Comparison of ENCODE assay signal across 17 cellular contexts in the genomic region with DNA sequence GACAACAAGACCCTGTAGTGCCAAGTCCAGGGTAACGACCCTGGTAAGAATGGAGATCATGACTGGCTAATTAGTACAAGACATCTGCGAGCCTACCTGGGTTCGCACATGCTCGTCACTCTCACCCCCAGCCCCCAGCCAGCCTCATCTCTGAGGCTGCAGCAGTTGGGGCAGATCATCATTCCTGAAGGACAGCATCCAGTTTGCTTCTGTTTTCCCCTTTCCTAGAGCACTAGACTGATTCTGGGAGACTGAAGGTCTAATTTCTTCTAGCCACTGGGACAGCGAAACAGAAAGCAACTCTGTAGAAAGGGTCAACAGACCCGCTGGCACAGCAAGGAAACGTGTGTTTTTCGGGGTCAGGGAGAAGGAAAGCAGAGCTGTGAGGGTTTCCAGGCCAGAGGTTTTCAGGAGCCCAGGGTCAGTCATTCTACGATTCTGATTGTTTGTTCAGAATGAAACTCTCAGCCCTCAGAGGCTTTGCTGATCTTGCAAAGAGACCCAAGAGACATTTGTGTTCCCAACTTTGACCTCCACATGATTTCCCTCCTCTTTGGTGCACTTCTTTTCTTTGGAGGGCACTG.
DNase-seq lines count a peak whose midpoint lies in the region; ATAC-seq and TF ChIP-seq lines count a peak whose summit lies in the region.
"Had no signal": no experiment of that assay in that cellular context is flagged by ENCODE, and none has a peak within 500 bp of the region (broad histone marks: within the 10 kb centered on the region; RNA-seq: fewer than 3 reads in every experiment).

No MANE protein-coding gene starts in this region.

- no peak overlapping the region for H3K27ac Mint-ChIP-seq in activated naive CD8-positive, alpha-beta T cell treated with anti-CD3 and anti-CD28 coated beads, Interleukin-2, amount 50 U/mL, for 24 hours
- H3K27ac Mint-ChIP-seq: activated B cell treated with CpG ODN at 0.5 μM for 24 hours; activated T-cell treated with anti-CD3 and anti-CD28 coated beads, Interleukin-2, amount 50 U/mL, for 72 hours; effector memory CD8-positive, alpha-beta T cell; HFFc6 had no signal

- no peak overlapping the region for H3K4me3 Mint-ChIP-seq in activated naive CD8-positive, alpha-beta T cell treated with anti-CD3 and anti-CD28 coated beads, Interleukin-2, amount 50 U/mL, for 24 hours
- H3K4me3 Mint-ChIP-seq: activated B cell treated with CpG ODN at 0.5 μM for 24 hours; activated T-cell treated with anti-CD3 and anti-CD28 coated beads, Interleukin-2, amount 50 U/mL, for 72 hours; effector memory CD8-positive, alpha-beta T cell; HFFc6 had no signal

- intact Hi-C loops in right lobe of liver (cut with DNase I), result no loop called here

- TF ChIP-seq CTCF in right lobe of liver (IDR thresholded peaks at IDR 0.05), result no peak

- H3K27ac ChIP-seq in right lobe of liver, result no peak overlapping the region

- H3K36me3 ChIP-seq in right lobe of liver, result no peaks in the 10 kb centered on the region

- no peaks in the 10 kb centered on the region for H3K9me3 ChIP-seq in right lobe of liver

- H3K4me3 ChIP-seq in right lobe of liver, result no peak overlapping the region

- H3K27me3 ChIP-seq in right lobe of liver, result no peaks in the 10 kb centered on the region

- TF ChIP-seq POLR2A in right lobe of liver (IDR thresholded peaks at IDR 0.05), result no peak

- H3K9me3 Mint-ChIP-seq in activated naive CD8-positive, alpha-beta T cell treated with anti-CD3 and anti-CD28 coated beads, Interleukin-2, amount 50 U/mL, for 24 hours, result no peaks in the 10 kb centered on the region
- H3K9me3 Mint-ChIP-seq: activated B cell treated with CpG ODN at 0.5 μM for 24 hours; activated T-cell treated with anti-CD3 and anti-CD28 coated beads, Interleukin-2, amount 50 U/mL, for 72 hours; effector memory CD8-positive, alpha-beta T cell; HFFc6 had no signal

- H3K36me3 Mint-ChIP-seq in activated naive CD8-positive, alpha-beta T cell treated with anti-CD3 and anti-CD28 coated beads, Interleukin-2, amount 50 U/mL, for 24 hours (ENCODE audit: low read depth), result no peaks in the 10 kb centered on the region

- DNase-seq in right lobe of liver (no peak), T-helper 1 cell (no peak)
- no peak for DNase-seq in activated CD8-positive, alpha-beta memory T cell treated with anti-CD3 and anti-CD28 coated beads for 24 hours
- DNase-seq in activated naive CD8-positive, alpha-beta T cell treated with anti-CD3 and anti-CD28 coated beads, Interleukin-2, amount 50 U/mL, for 24 hours, result no peak
- DNase-seq: activated B cell treated with CpG ODN at 0.5 μM for 24 hours; activated T-cell treated with anti-CD3 and anti-CD28 coated beads, Interleukin-2, amount 50 U/mL, for 72 hours; DMS79 treated with DMSO at 0.1 percent for 48 hours; effector memory CD8-positive, alpha-beta T cell; HFFc6; left ventricle myocardium superior; NCI-H1105; NCI-H510A treated with DMSO at 0.1 percent for 48 hours; stimulated activated CD4-positive, alpha-beta T cell treated with anti-CD3 and anti-CD28 coated beads, Interleukin-15, amount 100 ng/mL, for 24 hours had no signal

- ATAC-seq in GM18502 (IDR thresholded peaks at IDR 0.05; ENCODE audit: poor library complexity, unreplicated experiment) (peak; percentile 46), GM21529 (IDR thresholded peaks at IDR 0.05; ENCODE audit: unreplicated experiment) (peak; percentile 78), HG03342 (IDR thresholded peaks at IDR 0.05; ENCODE audit: unreplicated experiment) (peak; percentile 43), right lobe of liver (peak; percentile 37 to 59 (median 56)), GM21737 (IDR thresholded peaks at IDR 0.05; ENCODE audit: unreplicated experiment) (no peak)
- ATAC-seq in activated naive CD8-positive, alpha-beta T cell treated with anti-CD3 and anti-CD28 coated beads, Interleukin-2, amount 50 U/mL, for 24 hours, result no peak
- ATAC-seq: activated T-cell treated with anti-CD3 and anti-CD28 coated beads, Interleukin-2, amount 50 U/mL, for 72 hours; effector memory CD8-positive, alpha-beta T cell had no signal

- peaks cover under 1% of the 10 kb centered on the region for H3K27me3 Mint-ChIP-seq in activated naive CD8-positive, alpha-beta T cell treated with anti-CD3 and anti-CD28 coated beads, Interleukin-2, amount 50 U/mL, for 24 hours
- H3K27me3 Mint-ChIP-seq: effector memory CD8-positive, alpha-beta T cell had no signal

- no peaks in the 10 kb centered on the region for H3K4me1 ChIP-seq in right lobe of liver

- WGBS in right lobe of liver (ENCODE audit: insufficient coverage, low coverage, low lambda C conversion rate, missing lambda C conversion rate), result 61% methylated on average over 8 of the region's 9 CpGs

- no peaks in the 10 kb centered on the region for H3K4me1 Mint-ChIP-seq in activated naive CD8-positive, alpha-beta T cell treated with anti-CD3 and anti-CD28 coated beads, Interleukin-2, amount 50 U/mL, for 24 hours
- H3K4me1 Mint-ChIP-seq: activated B cell treated with CpG ODN at 0.5 μM for 24 hours had no signal

Comparison
In these comparisons a context has a peak if more than half of its experiments do, and no peak if none do; other contexts are left out.
1. ATAC-seq: peak in GM18502 (single experiment), GM21529 (single experiment), HG03342 (single experiment) and right lobe of liver (4 of 4); none in GM21737 (single experiment) and activated naive CD8-positive, alpha-beta T cell treated with anti-CD3 and anti-CD28 coated beads, Interleukin-2, amount 50 U/mL, for 24 hours (single experiment).